Comparison of ENCODE assay signal across 1 cellular context in the genomic region with DNA sequence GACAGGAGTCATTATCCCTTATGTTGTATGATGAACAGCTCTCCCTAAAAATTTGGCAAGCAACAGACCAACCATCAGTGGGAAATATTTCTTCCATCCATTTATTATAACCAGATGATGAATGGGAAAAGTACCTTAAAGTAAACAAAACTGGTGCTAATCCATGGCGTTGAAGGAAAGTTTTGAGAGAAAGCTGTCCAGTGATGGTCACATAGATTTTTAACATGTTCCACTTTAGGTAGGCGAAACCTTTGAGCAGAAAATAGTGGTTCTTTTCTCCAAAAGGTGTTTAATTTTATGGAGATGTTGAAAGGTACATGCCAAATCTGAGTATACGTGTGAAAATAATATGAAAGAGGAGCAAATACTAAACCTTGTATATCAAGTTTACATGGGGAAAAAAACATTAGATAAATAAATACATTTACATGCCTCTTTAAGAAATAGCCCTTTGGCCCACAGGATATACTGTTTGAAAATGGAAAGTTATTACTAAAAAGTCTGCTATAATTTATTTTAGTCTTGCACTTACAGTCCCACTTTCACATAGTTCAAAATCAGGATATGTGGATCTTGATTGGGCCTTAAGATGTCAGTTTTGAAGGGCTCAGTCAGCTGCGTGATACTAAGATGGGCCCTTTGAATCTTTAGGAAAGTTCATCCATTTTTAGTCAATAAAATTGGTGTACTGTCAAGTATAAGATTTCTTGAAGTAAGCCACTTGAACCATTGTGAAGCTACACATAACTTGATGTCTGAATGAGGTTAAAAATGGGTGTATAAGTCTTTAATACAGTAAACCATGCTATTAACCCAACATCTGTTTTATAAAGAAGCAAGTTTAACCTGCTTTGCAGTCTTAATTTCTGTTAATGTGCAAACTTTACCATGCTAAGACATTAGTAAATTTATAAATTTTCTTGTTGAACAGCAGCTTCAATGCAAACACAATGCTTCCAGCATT.
A peak's percentile ranks its signal among the peaks of the same experiment; 100 is the strongest.
TF ChIP-seq lines count a peak whose summit lies in the region.

No MANE protein-coding gene starts in this region.

TF ChIP-seq in HEK293, 187 proteins besides CTCF, POLR2A, EP300 and RAD21:
- TF ChIP-seq, protein P1, sequence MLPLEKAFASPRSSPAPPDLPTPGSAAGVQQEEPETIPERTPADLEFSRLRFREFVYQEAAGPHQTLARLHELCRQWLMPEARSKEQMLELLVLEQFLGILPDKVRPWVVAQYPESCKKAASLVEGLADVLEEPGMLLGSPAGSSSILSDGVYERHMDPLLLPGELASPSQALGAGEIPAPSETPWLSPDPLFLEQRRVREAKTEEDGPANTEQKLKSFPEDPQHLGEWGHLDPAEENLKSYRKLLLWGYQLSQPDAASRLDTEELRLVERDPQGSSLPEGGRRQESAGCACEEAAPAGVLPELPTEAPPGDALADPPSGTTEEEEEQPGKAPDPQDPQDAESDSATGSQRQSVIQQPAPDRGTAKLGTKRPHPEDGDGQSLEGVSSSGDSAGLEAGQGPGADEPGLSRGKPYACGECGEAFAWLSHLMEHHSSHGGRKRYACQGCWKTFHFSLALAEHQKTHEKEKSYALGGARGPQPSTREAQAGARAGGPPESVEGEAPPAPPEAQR (tag by site-specific recombination; IDR thresholded peaks at IDR 0.05) = no peak
- TF ChIP-seq PRDM1 (tag by site-specific recombination; IDR thresholded peaks at IDR 0.05) (peak; percentile 53; the same call in 1 of the 2 replicates), ZNF701 (tag by site-specific recombination; IDR thresholded peaks at IDR 0.05) (no peak), ZNF530 (tag by site-specific recombination; IDR thresholded peaks at IDR 0.05; ENCODE audit: low read depth) (no peak)
